ENCODE assay signal across 14 cellular contexts in the genomic region with DNA sequence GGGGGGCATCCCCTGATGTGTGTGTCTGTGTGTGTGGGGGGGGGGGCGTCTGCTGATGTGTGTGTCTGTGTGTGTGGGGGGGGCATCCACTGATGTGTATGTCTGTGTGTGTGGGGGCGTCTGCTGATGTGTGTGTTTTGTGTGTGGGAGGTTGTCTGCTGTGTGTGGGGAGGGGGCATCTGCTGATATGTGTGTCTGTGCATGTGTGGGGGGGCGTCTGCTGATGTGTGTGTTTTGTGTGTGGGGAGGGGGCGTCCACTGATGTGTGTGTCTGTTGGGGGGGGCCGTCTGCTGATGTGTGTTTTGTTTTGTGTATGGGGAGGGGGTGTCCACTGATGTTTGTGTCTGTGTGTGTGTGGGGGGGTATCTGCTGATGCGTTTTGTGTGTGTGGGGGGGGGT.
DNase-seq lines count a peak whose midpoint lies in the region; ATAC-seq and TF ChIP-seq lines count a peak whose summit lies in the region.
"Had no signal": no experiment of that assay in that cellular context is flagged by ENCODE, and none has a peak within 500 bp of the region (broad histone marks: within the 10 kb centered on the region; RNA-seq: fewer than 3 reads in every experiment).

No MANE protein-coding gene starts in this region.

- no peak overlapping the region for H3K27ac ChIP-seq in RWPE2 (ENCODE audit: poor library complexity, severe bottlenecking)
- H3K27ac ChIP-seq: A549, ascending aorta had no signal

- TF ChIP-seq CTCF in RWPE2 (IDR thresholded peaks at IDR 0.05; ENCODE audit: poor library complexity, severe bottlenecking): no peak

- peak overlapping the region; percentile 78 for H3K4me3 Mint-ChIP-seq in activated naive CD8-positive, alpha-beta T cell treated with anti-CD3 and anti-CD28 coated beads, Interleukin-2, amount 50 U/mL, for 24 hours
- H3K4me3 Mint-ChIP-seq in stimulated activated effector memory CD8-positive, alpha-beta T cell treated with anti-CD3 and anti-CD28 coated beads, Interleukin-12 subunit alpha, Interleukin-12 subunit beta, amount 100 ng/mL, for 72 hours: peak overlapping the region; percentile 69

- H3K9me3 ChIP-seq in RWPE2 (ENCODE audit: severe bottlenecking): no peaks in the 10 kb centered on the region
- H3K9me3 ChIP-seq: A549, ascending aorta had no signal

- peaks cover 16% of the 10 kb centered on the region for H3K36me3 Mint-ChIP-seq in activated naive CD8-positive, alpha-beta T cell treated with anti-CD3 and anti-CD28 coated beads, Interleukin-2, amount 50 U/mL, for 24 hours (ENCODE audit: low read depth)
- peaks cover 26% of the 10 kb centered on the region for H3K36me3 Mint-ChIP-seq in stimulated activated effector memory CD8-positive, alpha-beta T cell treated with anti-CD3 and anti-CD28 coated beads, Interleukin-12 subunit alpha, Interleukin-12 subunit beta, amount 100 ng/mL, for 72 hours

- H3K4me1 Mint-ChIP-seq in activated naive CD8-positive, alpha-beta T cell treated with anti-CD3 and anti-CD28 coated beads, Interleukin-2, amount 50 U/mL, for 24 hours: peaks cover 85% of the 10 kb centered on the region
- peaks cover 79% of the 10 kb centered on the region for H3K4me1 Mint-ChIP-seq in stimulated activated effector memory CD8-positive, alpha-beta T cell treated with anti-CD3 and anti-CD28 coated beads, Interleukin-12 subunit alpha, Interleukin-12 subunit beta, amount 100 ng/mL, for 72 hours

- DNase-seq in activated CD8-positive, alpha-beta memory T cell treated with anti-CD3 and anti-CD28 coated beads for 24 hours: peak; percentile 53
- no peak for DNase-seq in activated CD8-positive, alpha-beta memory T cell treated with anti-CD3 and anti-CD28 coated beads, Interleukin-2, amount 50 U/mL, for 4 hours
- DNase-seq in RWPE2 (ENCODE audit: low spot score) (peak; percentile 22), anterior cingulate cortex (lab: John Stamatoyannopoulos, UW) (no peak), cardiac septum (ENCODE audit: low spot score) (no peak), OCI-M2 (lab: John Stamatoyannopoulos, UW; ENCODE audit: unreplicated experiment) (no peak)
- no peak for DNase-seq in activated naive CD8-positive, alpha-beta T cell treated with anti-CD3 and anti-CD28 coated beads, Interleukin-2, amount 50 U/mL, for 24 hours
- DNase-seq in stimulated activated effector memory CD8-positive, alpha-beta T cell treated with anti-CD3 and anti-CD28 coated beads, Interleukin-12 subunit alpha, Interleukin-12 subunit beta, amount 100 ng/mL, for 72 hours (ENCODE audit: low spot score in 2 of 2): no peak
- DNase-seq: NCI-H1694 treated with DMSO at 0.1 percent for 48 hours, NCI-H524 treated with DMSO at 0.1 percent for 48 hours, RPMI8226, T1000 had no signal

- no peaks in the 10 kb centered on the region for H3K9me3 Mint-ChIP-seq in activated naive CD8-positive, alpha-beta T cell treated with anti-CD3 and anti-CD28 coated beads, Interleukin-2, amount 50 U/mL, for 24 hours
- H3K9me3 Mint-ChIP-seq in stimulated activated effector memory CD8-positive, alpha-beta T cell treated with anti-CD3 and anti-CD28 coated beads, Interleukin-12 subunit alpha, Interleukin-12 subunit beta, amount 100 ng/mL, for 72 hours: no peaks in the 10 kb centered on the region

- H3K27me3 ChIP-seq in RWPE2 (ENCODE audit: insufficient read depth, poor library complexity, severe bottlenecking): no peaks in the 10 kb centered on the region
- H3K27me3 ChIP-seq: ascending aorta had no signal

- no peak overlapping the region for H3K4me3 ChIP-seq in RWPE2 (ENCODE audit: severe bottlenecking)
- H3K4me3 ChIP-seq: A549, ascending aorta had no signal

- H3K4me1 ChIP-seq in RWPE2 (ENCODE audit: insufficient read depth, poor library complexity, severe bottlenecking): no peaks in the 10 kb centered on the region
- H3K4me1 ChIP-seq: A549 had no signal

- ATAC-seq in RWPE2 (ENCODE audit: low read depth): no peak
- ATAC-seq in activated naive CD8-positive, alpha-beta T cell treated with anti-CD3 and anti-CD28 coated beads, Interleukin-2, amount 50 U/mL, for 24 hours: no peak
- no peak for ATAC-seq in stimulated activated effector memory CD8-positive, alpha-beta T cell treated with anti-CD3 and anti-CD28 coated beads, Interleukin-12 subunit alpha, Interleukin-12 subunit beta, amount 100 ng/mL, for 72 hours
- ATAC-seq: A549 had no signal

- intact Hi-C loops in cardiac septum (cut with DNase I): no loop called here

- peak overlapping the region; percentile 98 for H3K27ac Mint-ChIP-seq in activated naive CD8-positive, alpha-beta T cell treated with anti-CD3 and anti-CD28 coated beads, Interleukin-2, amount 50 U/mL, for 24 hours
- H3K27ac Mint-ChIP-seq in stimulated activated effector memory CD8-positive, alpha-beta T cell treated with anti-CD3 and anti-CD28 coated beads, Interleukin-12 subunit alpha, Interleukin-12 subunit beta, amount 100 ng/mL, for 72 hours: peak overlapping the region; percentile 96

- H3K36me3 ChIP-seq in RWPE2 (ENCODE audit: low read depth): no peaks in the 10 kb centered on the region
- H3K36me3 ChIP-seq: ascending aorta had no signal

- H3K27me3 Mint-ChIP-seq in activated naive CD8-positive, alpha-beta T cell treated with anti-CD3 and anti-CD28 coated beads, Interleukin-2, amount 50 U/mL, for 24 hours: no peaks in the 10 kb centered on the region

Comparison
In these comparisons a context has a peak if more than half of its experiments do, and no peak if none do; other contexts are left out.
1. DNase-seq: peak in activated CD8-positive, alpha-beta memory T cell treated with anti-CD3 and anti-CD28 coated beads for 24 hours (single experiment) and RWPE2 (single experiment); none in activated CD8-positive, alpha-beta memory T cell treated with anti-CD3 and anti-CD28 coated beads, Interleukin-2, amount 50 U/mL, for 4 hours (single experiment), activated naive CD8-positive, alpha-beta T cell treated with anti-CD3 and anti-CD28 coated beads, Interleukin-2, amount 50 U/mL, for 24 hours (single experiment), stimulated activated effector memory CD8-positive, alpha-beta T cell treated with anti-CD3 and anti-CD28 coated beads, Interleukin-12 subunit alpha, Interleukin-12 subunit beta, amount 100 ng/mL, for 72 hours (0 of 2), anterior cingulate cortex (0 of 58), cardiac septum (single experiment) and OCI-M2 (single experiment).